In the genomic region with DNA sequence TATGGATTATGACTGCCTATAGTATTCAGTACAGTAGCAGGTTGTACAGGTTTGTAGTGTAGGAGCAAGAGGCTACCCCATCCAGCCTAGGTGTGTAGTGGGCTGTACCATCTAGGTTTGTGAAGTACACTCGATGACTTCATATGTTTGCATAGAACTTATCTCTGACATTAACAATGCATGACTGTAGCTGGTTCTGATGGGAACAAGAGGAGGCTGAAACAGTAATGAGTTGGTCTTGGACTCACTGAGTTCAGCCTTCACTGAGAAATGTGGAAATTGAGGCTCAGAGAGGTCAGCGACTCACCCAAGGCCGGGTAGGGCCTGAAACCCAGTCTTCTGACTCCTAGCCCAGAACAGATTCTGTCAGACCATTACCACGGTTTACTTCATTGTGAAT, we compare ENCODE assay signal across 13 cellular contexts. TPM values are rescaled to one million over a fixed set of nuclear protein-coding genes. Genes with fewer than 3 reads are reported as not detected.
DNase-seq lines count a peak whose midpoint lies in the region; ATAC-seq and TF ChIP-seq lines count a peak whose summit lies in the region.
"Had no signal": no experiment of that assay in that cellular context is flagged by ENCODE, and none has a peak within 500 bp of the region (broad histone marks: within the 10 kb centered on the region; RNA-seq: fewer than 3 reads in every experiment).

No MANE protein-coding gene starts in this region.

- DNase-seq in DMS 273 (lab: John Stamatoyannopoulos, UW; ENCODE audit: unreplicated experiment): peak; percentile 15
- DNase-seq in DMS 273 treated with DMSO at 0.1 percent for 48 hours (lab: John Stamatoyannopoulos, UW): no peak
- peak; percentile 27 for DNase-seq in NCI-H1092 treated with DMSO at 0.1 percent for 48 hours (lab: John Stamatoyannopoulos, UW)
- peak in 1 of 4 donors; percentile 35 for DNase-seq in body of pancreas
- no peak for DNase-seq in omental fat pad (ENCODE audit: low spot score)
- no peak for DNase-seq in gastrocnemius medialis
- no peak for DNase-seq in activated naive CD4-positive, alpha-beta T cell treated with anti-CD3 and anti-CD28 coated beads for 36 hours
- DNase-seq: 8988T; central memory CD4-positive, alpha-beta T cell; NCI-H2227 treated with DMSO at 0.1 percent for 48 hours; T-cell had no signal

- H3K4me3 ChIP-seq in body of pancreas (no peak overlapping the region), gastrocnemius medialis (no peak overlapping the region)

- 78 to 81% methylated on average over 4 of the region's 4 CpGs for WGBS in body of pancreas, 2 donors

- H3K27me3 ChIP-seq in body of pancreas: no peaks in the 10 kb centered on the region
- H3K27me3 ChIP-seq in gastrocnemius medialis: peaks cover 7 to 12% (median 7%) of the 10 kb centered on the region in 3 donors

- no peak overlapping the region for H3K27ac Mint-ChIP-seq in activated naive CD4-positive, alpha-beta T cell treated with anti-CD3 and anti-CD28 coated beads for 36 hours
- H3K27ac Mint-ChIP-seq: T-cell had no signal

- no peaks in the 10 kb centered on the region for H3K36me3 ChIP-seq in body of pancreas (replicated peaks in 1 of 2; ENCODE audit: insufficient read depth in 1 of 2, low read depth in 2 of 2)
- H3K36me3 ChIP-seq in gastrocnemius medialis: no peaks in the 10 kb centered on the region

- H3K4me1 Mint-ChIP-seq in activated naive CD4-positive, alpha-beta T cell treated with anti-CD3 and anti-CD28 coated beads for 36 hours (ENCODE audit: low read depth): no peaks in the 10 kb centered on the region

- in situ Hi-C loops in gastrocnemius medialis (cut with MboI; ENCODE audit: low sequenced_read_pairs in 4 of 4): no loop called here

- H3K36me3 Mint-ChIP-seq in activated naive CD4-positive, alpha-beta T cell treated with anti-CD3 and anti-CD28 coated beads for 36 hours (ENCODE audit: low read depth): no peaks in the 10 kb centered on the region
- H3K36me3 Mint-ChIP-seq: T-cell had no signal

- H3K27ac ChIP-seq in body of pancreas (peak overlapping the region in 2 of 4 donors; percentile 47 to 50), gastrocnemius medialis (no peak overlapping the region)

- H3K9me3 Mint-ChIP-seq in activated naive CD4-positive, alpha-beta T cell treated with anti-CD3 and anti-CD28 coated beads for 36 hours: no peaks in the 10 kb centered on the region
- H3K9me3 Mint-ChIP-seq: T-cell had no signal

- TF ChIP-seq CTCF in body of pancreas (IDR thresholded peaks at IDR 0.05) (no peak), omental fat pad (IDR thresholded peaks at IDR 0.05) (no peak), gastrocnemius medialis (IDR thresholded peaks at IDR 0.05 in 4 of 5, conservative IDR thresholded peaks at IDR 0.05 in 1 of 5) (no peak)

- intact Hi-C loops in body of pancreas (cut with DNase I) (no loop called here), gastrocnemius medialis (cut with DNase I; ENCODE audit: low total_unique reads) (no loop called here)
- intact Hi-C loops in activated naive CD4-positive, alpha-beta T cell treated with anti-CD3 and anti-CD28 coated beads for 36 hours (cut with micrococcal nuclease): no loop called here

- peaks cover 17% of the 10 kb centered on the region for H3K27me3 Mint-ChIP-seq in activated naive CD4-positive, alpha-beta T cell treated with anti-CD3 and anti-CD28 coated beads for 36 hours (ENCODE audit: low read depth)

- H3K9me3 ChIP-seq in body of pancreas (no peaks in the 10 kb centered on the region), gastrocnemius medialis (no peaks in the 10 kb centered on the region)

- H3K4me1 ChIP-seq in body of pancreas (peaks cover 17% of the 10 kb centered on the region), gastrocnemius medialis (peaks cover 0 to 7% of the 10 kb centered on the region in 2 donors)

- peak; percentile 78 for ATAC-seq in body of pancreas
- peak; percentile 37 for ATAC-seq in omental fat pad (ENCODE audit: low FRiP score)
- no peak for ATAC-seq in gastrocnemius medialis
- ATAC-seq in HG03342 (IDR thresholded peaks at IDR 0.05; ENCODE audit: unreplicated experiment): no peak
- ATAC-seq: T-cell had no signal

- TF ChIP-seq POLR2A in body of pancreas (IDR thresholded peaks at IDR 0.05): no peak
- no peak for TF ChIP-seq POLR2A in gastrocnemius medialis (IDR thresholded peaks at IDR 0.05)

- no peak overlapping the region for H3K4me3 Mint-ChIP-seq in activated naive CD4-positive, alpha-beta T cell treated with anti-CD3 and anti-CD28 coated beads for 36 hours
- H3K4me3 Mint-ChIP-seq: T-cell had no signal

- CTCF ChIA-PET in activated naive CD4-positive, alpha-beta T cell treated with anti-CD3 and anti-CD28 coated beads for 36 hours (lab: Charles Lee): interaction anchor here (1.0 kb wide), 1 partner anchor 14 kb away, joined by 3 read pairs; no protein-coding TSS in a partner anchor

RNA-seq across cellular contexts. Expression of a gene that starts 13.0 kb away (rescaled TPM):
- 10 to 100 TPM; 10.4 to 12.9 TPM for total RNA-seq in body of pancreas
- total RNA-seq in omental fat pad: 10 to 100 TPM; 13.4 to 29.9 (median 18.0) TPM
- total RNA-seq in gastrocnemius medialis: 1 to 10 TPM; 1.6 to 3.5 (median 2.1) TPM
- total RNA-seq in activated naive CD4-positive, alpha-beta T cell treated with anti-CD3 and anti-CD28 coated beads for 36 hours: not detected

RNA-seq across cellular contexts. Expression of a gene that starts 38.4 kb away (rescaled TPM):
- not detected for total RNA-seq in body of pancreas
- total RNA-seq in omental fat pad: not detected
- not detected for total RNA-seq in gastrocnemius medialis
- total RNA-seq in activated naive CD4-positive, alpha-beta T cell treated with anti-CD3 and anti-CD28 coated beads for 36 hours: not detected
- total RNA-seq: mononuclear cell had no signal

Comparison
In these comparisons a context has a peak if more than half of its experiments do, and no peak if none do; other contexts are left out.
1. DNase-seq: peak in DMS 273 (single experiment) and NCI-H1092 treated with DMSO at 0.1 percent for 48 hours (single experiment); none in DMS 273 treated with DMSO at 0.1 percent for 48 hours (single experiment), omental fat pad (single experiment), gastrocnemius medialis (0 of 2) and activated naive CD4-positive, alpha-beta T cell treated with anti-CD3 and anti-CD28 coated beads for 36 hours (single experiment).
2. ATAC-seq: peak in body of pancreas (single experiment) and omental fat pad (single experiment); none in gastrocnemius medialis (0 of 2) and HG03342 (single experiment).